13 cellular contexts compared by ENCODE assay signal in the genomic region with DNA sequence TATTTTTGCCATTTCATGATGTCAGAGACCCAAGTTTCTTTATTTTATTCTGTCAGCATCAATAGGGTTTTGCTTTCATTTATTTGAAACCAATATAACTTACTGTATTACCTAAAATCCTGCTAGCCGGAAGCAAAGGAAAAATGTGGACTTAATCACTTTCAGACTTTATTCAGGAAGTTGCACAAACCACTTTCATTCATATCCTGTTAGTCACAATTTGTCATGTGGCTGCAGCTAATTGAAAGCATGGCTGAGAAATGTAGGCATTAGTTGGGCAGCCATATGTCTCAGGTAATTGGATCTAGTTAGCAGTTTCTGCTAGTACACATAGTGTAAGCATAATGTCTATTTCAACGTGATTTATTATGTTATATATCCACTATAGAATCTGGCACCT.
DNase-seq lines count a peak whose midpoint lies in the region; ATAC-seq and TF ChIP-seq lines count a peak whose summit lies in the region.
"Had no signal": no experiment of that assay in that cellular context is flagged by ENCODE, and none has a peak within 500 bp of the region (broad histone marks: within the 10 kb centered on the region; RNA-seq: fewer than 3 reads in every experiment).

No MANE protein-coding gene starts in this region.

- CTCF ChIA-PET in AG04449 (lab: Yijun Ruan, JAX): interaction anchor here (1.3 to 1.6 kb wide), 2 partner anchors 21 to 136 kb away, joined by 3 to 4 read pairs; no protein-coding TSS in a partner anchor

- DNase-seq in AG04449 (ENCODE audit: low read depth, low spot score) (peak; percentile 72), HS-27A (ENCODE audit: low read depth) (peak; percentile 59), SW480 (ENCODE audit: low spot score) (peak; percentile 6), fibroblast of the conjunctiva (ENCODE audit: low read depth) (peak; percentile 73), NCI-H1436 (lab: John Stamatoyannopoulos, UW) (no peak), cardiac septum (ENCODE audit: low spot score) (no peak)
- no peak for DNase-seq in naive thymus-derived CD8-positive, alpha-beta T cell
- DNase-seq: activated CD4-positive, alpha-beta T cell treated with anti-CD3 and anti-CD28 coated beads for 4 hours; NCI-H345; right cardiac atrium; transverse colon had no signal

- POLR2A ChIA-PET in AG04449 (lab: Yijun Ruan, JAX): interaction anchor here (0.7 kb wide), 1 partner anchor 21 kb away, joined by 3 read pairs; no protein-coding TSS in a partner anchor
- POLR2A ChIA-PET in naive thymus-derived CD8-positive, alpha-beta T cell (lab: Charles Lee): no interaction called here

- no peaks in the 10 kb centered on the region for H3K4me1 Mint-ChIP-seq in naive thymus-derived CD8-positive, alpha-beta T cell

- H3K27me3 Mint-ChIP-seq in naive thymus-derived CD8-positive, alpha-beta T cell: no peaks in the 10 kb centered on the region

- H3K27ac Mint-ChIP-seq in naive thymus-derived CD8-positive, alpha-beta T cell: no peak overlapping the region

- H3K4me3 Mint-ChIP-seq in naive thymus-derived CD8-positive, alpha-beta T cell: no peak overlapping the region

- intact Hi-C loops in cardiac septum (cut with DNase I): no loop called here

- no peak for TF ChIP-seq CTCF in AG04449 (IDR thresholded peaks at IDR 0.05; ENCODE audit: insufficient read depth, low read length, missing control alignments)

- peaks cover 0 to 11% (median 0%) of the 10 kb centered on the region in 3 donors for H3K36me3 Mint-ChIP-seq in naive thymus-derived CD8-positive, alpha-beta T cell

- H3K9me3 Mint-ChIP-seq in naive thymus-derived CD8-positive, alpha-beta T cell: peaks cover 0 to 67% (median 10%) of the 10 kb centered on the region in 9 donors

- H3K4me3 ChIP-seq in AG04449 (ENCODE audit: low read depth, low read length): no peak overlapping the region
- H3K4me3 ChIP-seq: SJSA1, transverse colon had no signal

- no peak for ATAC-seq in HG03457 (IDR thresholded peaks at IDR 0.05; ENCODE audit: unreplicated experiment)
- ATAC-seq in naive thymus-derived CD8-positive, alpha-beta T cell: no peak
- ATAC-seq: right cardiac atrium had no signal

Comparison
In these comparisons a context has a peak if more than half of its experiments do, and no peak if none do; other contexts are left out.
1. DNase-seq: peak in AG04449 (single experiment), HS-27A (single experiment), SW480 (single experiment) and fibroblast of the conjunctiva (single experiment); none in naive thymus-derived CD8-positive, alpha-beta T cell (0 of 10), NCI-H1436 (single experiment) and cardiac septum (single experiment).